Comparison of ENCODE assay signal across 18 cellular contexts in genomic region chr14:103574104-103574503, GRCh38.
"Had no signal": no experiment of that assay in that cellular context is flagged by ENCODE, and none has a peak within 500 bp of the region (broad histone marks: within the 10 kb centered on the region; RNA-seq: fewer than 3 reads in every experiment).

No MANE protein-coding gene starts in this region.

- H3K27me3 ChIP-seq: brain microvascular endothelial cell, ovary, sigmoid colon, transverse colon, vagina had no signal

- DNase-seq: activated CD4-positive, alpha-beta T cell treated with anti-CD3 and anti-CD28 coated beads, Interleukin-2, amount 50 U/mL, for 4 hours; activated effector memory CD4-positive, alpha-beta T cell treated with anti-CD3 and anti-CD28 coated beads, Interleukin-2, amount 50 U/mL, for 16 hours; activated naive CD4-positive, alpha-beta T cell treated with anti-CD3 and anti-CD28 coated beads, Interleukin-2, amount 50 U/mL, for 16 hours; activated T-cell treated with anti-CD3 and anti-CD28 coated beads, Interleukin-2, amount 50 U/mL, for 72 hours; aorta; brain microvascular endothelial cell; effector CD4-positive, alpha-beta T cell; immature natural killer cell; ovary; psoas muscle; sigmoid colon; stimulated activated CD4-positive, alpha-beta T cell treated with anti-CD3 and anti-CD28 coated beads, Interleukin-4, amount 100 ng/mL, for 4 hours; stimulated activated naive B cell treated with anti-CD40 and anti-IgM and Interleukin-4, amounts not matched to agents 10 μg/mL and 1 μg/mL and 100 μg/mL, for 72 hours; SW 1271; T-helper 2 cell; transverse colon had no signal

- H3K4me1 Mint-ChIP-seq: immature natural killer cell; stimulated activated naive B cell treated with anti-CD40 and anti-IgM and Interleukin-4, amounts not matched to agents 10 μg/mL and 1 μg/mL and 100 μg/mL, for 72 hours had no signal

- H3K9me3 Mint-ChIP-seq: activated T-cell treated with anti-CD3 and anti-CD28 coated beads, Interleukin-2, amount 50 U/mL, for 72 hours; immature natural killer cell; stimulated activated naive B cell treated with anti-CD40 and anti-IgM and Interleukin-4, amounts not matched to agents 10 μg/mL and 1 μg/mL and 100 μg/mL, for 72 hours had no signal

- H3K27me3 Mint-ChIP-seq: stimulated activated naive B cell treated with anti-CD40 and anti-IgM and Interleukin-4, amounts not matched to agents 10 μg/mL and 1 μg/mL and 100 μg/mL, for 72 hours had no signal

- H3K4me3 Mint-ChIP-seq: activated T-cell treated with anti-CD3 and anti-CD28 coated beads, Interleukin-2, amount 50 U/mL, for 72 hours; immature natural killer cell; stimulated activated naive B cell treated with anti-CD40 and anti-IgM and Interleukin-4, amounts not matched to agents 10 μg/mL and 1 μg/mL and 100 μg/mL, for 72 hours had no signal

- H3K36me3 ChIP-seq: ovary, transverse colon had no signal

- H3K9me3 ChIP-seq: ovary, psoas muscle, sigmoid colon, transverse colon, vagina had no signal

- H3K27ac Mint-ChIP-seq: activated T-cell treated with anti-CD3 and anti-CD28 coated beads, Interleukin-2, amount 50 U/mL, for 72 hours; immature natural killer cell had no signal

- H3K4me3 ChIP-seq: ovary, psoas muscle, sigmoid colon, transverse colon, vagina had no signal

- ATAC-seq: activated T-cell treated with anti-CD3 and anti-CD28 coated beads, Interleukin-2, amount 50 U/mL, for 72 hours; esophagus mucosa; psoas muscle; stimulated activated naive B cell treated with anti-CD40 and anti-IgM and Interleukin-4, amounts not matched to agents 10 μg/mL and 1 μg/mL and 100 μg/mL, for 72 hours had no signal

- H3K27ac ChIP-seq: brain microvascular endothelial cell, ovary, psoas muscle, vagina had no signal
